Comparison of ENCODE assay signal across 8 cellular contexts in the genomic region with DNA sequence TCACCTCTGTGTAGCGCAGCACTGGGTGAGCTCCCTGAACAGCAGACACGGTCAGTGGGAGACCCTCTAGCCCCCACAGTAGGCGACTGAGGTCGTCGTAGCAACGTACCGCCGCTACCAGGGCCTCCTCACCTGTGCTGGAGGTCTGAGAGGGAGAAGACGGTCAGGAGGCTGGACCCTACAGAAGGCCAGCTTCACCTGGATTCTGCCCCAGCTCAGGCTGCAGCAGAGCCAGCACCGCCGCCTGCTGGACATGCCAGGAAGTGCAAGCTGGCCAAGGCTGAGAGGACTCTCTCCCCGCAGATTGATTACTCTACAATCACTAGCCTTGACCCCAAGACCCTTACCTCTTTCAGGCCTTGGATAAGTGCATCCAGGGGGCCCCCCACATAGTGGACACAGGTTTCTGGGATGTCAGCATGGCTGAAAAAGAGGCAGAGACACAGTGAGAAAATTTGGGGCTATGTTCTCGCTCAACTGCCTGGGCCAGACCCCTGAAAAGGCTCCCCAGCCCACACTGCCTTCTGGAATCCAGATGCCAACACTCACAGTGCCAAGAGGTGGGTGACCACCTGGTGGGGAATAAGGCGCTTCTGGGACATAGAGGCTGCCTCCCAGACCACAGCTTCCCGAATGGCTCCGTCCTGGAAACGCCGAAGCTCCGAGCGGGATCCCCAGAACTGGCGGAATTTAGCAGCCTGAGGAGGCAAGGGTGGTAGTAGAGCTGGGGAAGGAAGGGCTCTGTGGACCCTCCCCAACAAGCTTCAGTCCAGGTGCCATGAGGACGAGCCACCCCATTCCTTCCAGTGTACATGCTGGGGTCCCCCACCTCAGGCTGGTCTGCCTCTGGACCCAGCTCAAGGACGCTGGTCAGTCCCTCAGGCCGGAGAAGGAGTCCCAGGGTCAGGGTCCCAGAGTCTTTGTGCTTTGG. TPM values are rescaled to one million over a fixed set of nuclear protein-coding genes. Genes with fewer than 3 reads are reported as not detected.
DNase-seq lines count a peak whose midpoint lies in the region; ATAC-seq and TF ChIP-seq lines count a peak whose summit lies in the region.

No MANE protein-coding gene starts in this region.

- intact Hi-C loops in left cardiac atrium (cut with DNase I) = loop anchor here in 1 of 2 donors (10.0 kb wide), 1 partner anchor 182 kb away; no protein-coding TSS in a partner anchor
- intact Hi-C loops in spleen (cut with DNase I; ENCODE audit: low total_unique reads) = loop anchor here (10.0 kb wide), 2 partner anchors 92 to 182 kb away; no protein-coding TSS in a partner anchor

- peak; percentile 59 to 65 for ATAC-seq in left cardiac atrium
- no peak for ATAC-seq in HG02852 (IDR thresholded peaks at IDR 0.05; ENCODE audit: unreplicated experiment)

- no peaks in the 10 kb centered on the region for H3K4me1 ChIP-seq in BE2C
- no peaks in the 10 kb centered on the region; a peak in 1 of 4 replicates for H3K4me1 ChIP-seq in SK-N-SH (ENCODE audit: control insufficient read depth in 1 of 2, insufficient read depth in 2 of 2, low read depth in 1 of 2, low read length in 1 of 2)
- peaks cover 0 to 18% (median 3%) of the 10 kb centered on the region in 6 donors for H3K4me1 ChIP-seq in spleen

- no peak overlapping the region for H3K27ac ChIP-seq in SK-N-SH (ENCODE audit: low read depth in 2 of 2, low read length in 1 of 2)
- H3K27ac ChIP-seq in spleen = no peak overlapping the region

- H3K4me2 ChIP-seq in SK-N-SH = no peak overlapping the region

- H3K36me3 ChIP-seq in BE2C = peaks cover 94% of the 10 kb centered on the region
- peaks cover 80% of the 10 kb centered on the region for H3K36me3 ChIP-seq in H7 (replicated peaks; ENCODE audit: control insufficient read depth, insufficient read depth, low read length)
- peaks cover 60 to 93% of the 10 kb centered on the region in 2 experiments for H3K36me3 ChIP-seq in SK-N-SH (replicated peaks in 1 of 2; ENCODE audit: control insufficient read depth in 1 of 2, insufficient read depth in 2 of 2, low read length in 1 of 2)
- H3K36me3 ChIP-seq in spleen = peaks cover 5 to 100% (median 100%) of the 10 kb centered on the region in 6 donors

- WGBS in SK-N-SH (ENCODE audit: low lambda C conversion rate) = 67% methylated on average over 9 of the region's 24 CpGs
- WGBS in spleen, 5 donors = 81 to 88% (median 85%) methylated on average over 11 to 24 of the region's 24 CpGs

- peak; percentile 75 for TF ChIP-seq RAD21 in SK-N-SH (IDR thresholded peaks at IDR 0.05; ENCODE audit: low read length)

- CTCF ChIA-PET in SK-N-SH (lab: Yijun Ruan, JAX) = interaction anchor here (0.6 to 7.9 kb wide), 38 partner anchors 8 to 417 kb away, joined by 3 to 135 read pairs (median 4); partner anchors contain the start of genes ANKRD18B, AQP3 and AQP7

- no peaks in the 10 kb centered on the region for H3K27me3 ChIP-seq in BE2C
- H3K27me3 ChIP-seq in H7 (ENCODE audit: control insufficient read depth, insufficient read depth, low read length) = no peaks in the 10 kb centered on the region
- no peaks in the 10 kb centered on the region for H3K27me3 ChIP-seq in SK-N-SH (ENCODE audit: insufficient read depth)
- no peaks in the 10 kb centered on the region for H3K27me3 ChIP-seq in spleen (replicated peaks in 1 of 7)

- POLR2A ChIA-PET in SK-N-SH (lab: Yijun Ruan, JAX) = interaction anchor here (0.8 to 2.0 kb wide), 3 partner anchors 8 to 64 kb away, joined by 3 to 7 read pairs (median 4); no protein-coding TSS in a partner anchor

- peaks cover 17% of the 10 kb centered on the region for H3K79me2 ChIP-seq in SK-N-SH (ENCODE audit: insufficient read depth)

- H3K9me3 ChIP-seq in BE2C (no peaks in the 10 kb centered on the region), SK-N-SH (no peaks in the 10 kb centered on the region), spleen (no peaks in the 10 kb centered on the region)

- no peaks in the 10 kb centered on the region for H3F3A ChIP-seq in SK-N-SH (replicated peaks; ENCODE audit: insufficient read depth)

- H3K4me3 ChIP-seq in BE2C (ENCODE audit: low read depth, low read length) (no peak overlapping the region), H7 (ENCODE audit: insufficient read depth, low read depth, low read length) (no peak overlapping the region), SK-N-SH (ENCODE audit: low read depth in 2 of 2, low read length in 1 of 2) (peak overlapping the region in 1 of 2 experiments; percentile 14; a peak in 1 of 4 replicates), spleen (no peak overlapping the region)

- no peak for TF ChIP-seq EP300 in SK-N-SH (IDR thresholded peaks at IDR 0.05; ENCODE audit: borderline replicate concordance in 1 of 2, low read depth in 1 of 2, low read length in 1 of 2)

- H4K20me1 ChIP-seq in SK-N-SH (ENCODE audit: insufficient read depth) = 0 out of 2 replicates have a peak, but pooled peaks cover 4% of the 10 kb centered on the region

- no peaks in the 10 kb centered on the region for H3K9me2 ChIP-seq in SK-N-SH

- H2AFZ ChIP-seq in SK-N-SH (ENCODE audit: low read depth) = no peak overlapping the region

- no peak for TF ChIP-seq POLR2A in spleen (IDR thresholded peaks at IDR 0.05)

- DNase-seq in BE2C = peak; percentile 77
- peak; percentile 94 for DNase-seq in H7
- DNase-seq in SK-N-SH = peak; percentile 86
- DNase-seq in activated naive CD4-positive, alpha-beta T cell treated with anti-CD3 and anti-CD28 coated beads, Interleukin-2, amount 50 U/mL, for 16 hours = peak; percentile 74
- DNase-seq in left cardiac atrium = peak; percentile 62
- peak; percentile 92 for DNase-seq in spleen
- no peak for DNase-seq in GF-D8 (lab: John Stamatoyannopoulos, UW)

- TF ChIP-seq CTCF in BE2C (IDR thresholded peaks at IDR 0.05; ENCODE audit: low read depth, low read length) = peak; percentile 92
- peak; percentile 90 for TF ChIP-seq CTCF in SK-N-SH (IDR thresholded peaks at IDR 0.05)
- peak; percentile 82 to 97 (median 95) for TF ChIP-seq CTCF in spleen (IDR thresholded peaks at IDR 0.05 in 8 of 11, conservative IDR thresholded peaks at IDR 0.05 in 3 of 11)

- no peak overlapping the region for H3K9ac ChIP-seq in SK-N-SH

TF ChIP-seq in SK-N-SH, 30 proteins besides CTCF, POLR2A, EP300 and RAD21:
- TF ChIP-seq SMC3 (IDR thresholded peaks at IDR 0.05; ENCODE audit: low read depth, low read length) (peak; percentile 87), ELF1 (IDR thresholded peaks at IDR 0.05) (no peak)

RNA-seq across cellular contexts. Expression of gene NOL6, which starts 6.9 kb away (rescaled TPM):
- polyA plus RNA-seq in BE2C (2012; ENCODE audit: insufficient read depth, insufficient read length, low read depth) = 58.9 TPM
- 53.9 and 59.7 TPM in 2 replicates for total RNA-seq in H7 (2014; rRNA removed; shearing (Covaris generic))
- polyA plus RNA-seq in SK-N-SH (2012; rRNA removed) (52.2 and 61.3 TPM in 2 replicates), spleen (10 to 100 TPM; 20.0 to 28.4 (median 24.6) TPM)
- polyA plus RNA-seq in SK-N-SH (2012; cell fraction: cytosol; rRNA removed) = 22.6 and 31.3 TPM in 2 replicates
- polyA plus RNA-seq in SK-N-SH (2012; cell fraction: nucleus; rRNA removed) = 99.2 and 107 TPM in 2 replicates
- total RNA-seq in left cardiac atrium (10 to 100 TPM; 13.9 to 24.9 TPM), spleen (10 to 100 TPM; 20.7 to 48.1 (median 28.4) TPM)

RNA-seq across cellular contexts. Expression of gene AQP3, which starts 19.4 kb away (rescaled TPM):
- 3.3 TPM for polyA plus RNA-seq in BE2C (2012; ENCODE audit: insufficient read depth, insufficient read length, low read depth)
- 0.18 and 2.6 TPM in 2 replicates for total RNA-seq in H7 (2014; rRNA removed; shearing (Covaris generic))
- polyA plus RNA-seq in SK-N-SH (2012; rRNA removed) (0.52 and 0.64 TPM in 2 replicates), spleen (10 to 100 TPM in 1 of 3 donors, 1 to 10 TPM in 2; 5.0 to 51.4 (median 5.7) TPM)
- 0.49 and 0.55 TPM in 2 replicates for polyA plus RNA-seq in SK-N-SH (2012; cell fraction: cytosol; rRNA removed)
- polyA plus RNA-seq in SK-N-SH (2012; cell fraction: nucleus; rRNA removed) = 0.62 and 0.94 TPM in 2 replicates
- total RNA-seq in left cardiac atrium (10 to 100 TPM; 14.0 to 22.5 TPM), spleen (100 to 1,000 TPM in 5 of 7 donors, 10 to 100 TPM in 2; 44.2 to 251 (median 126) TPM)

RNA-seq across cellular contexts. Expression of gene ANKRD18B, which starts 57.2 kb away (rescaled TPM):
- 1.9 TPM for polyA plus RNA-seq in BE2C (2012; ENCODE audit: insufficient read depth, insufficient read length, low read depth)
- 4.9 and 14.4 TPM in 2 replicates for total RNA-seq in H7 (2014; rRNA removed; shearing (Covaris generic))
- polyA plus RNA-seq in SK-N-SH (2012; rRNA removed) (2.3 and 2.7 TPM in 2 replicates), spleen (under 1 TPM in 1 of 3 donors, not detected in 2; 0.02 TPM)
- 3.3 TPM in 2 replicates for polyA plus RNA-seq in SK-N-SH (2012; cell fraction: cytosol; rRNA removed)
- polyA plus RNA-seq in SK-N-SH (2012; cell fraction: nucleus; rRNA removed) = 1.3 and 2.2 TPM in 2 replicates
- total RNA-seq in left cardiac atrium (1 to 10 TPM in 1 of 2 donors, not detected in 1; 1.1 TPM), spleen (1 to 10 TPM in 1 of 7 donors, not detected in 6; 1.7 TPM)
